8 cellular contexts compared by ENCODE assay signal in genomic region chr11:27362032-27362431, GRCh38.
DNase-seq lines count a peak whose midpoint lies in the region; ATAC-seq lines count a peak whose summit lies in the region.

No MANE protein-coding gene starts in this region.

- peak overlapping the region; percentile 51 for H3K4me3 ChIP-seq in endocrine pancreas (ENCODE audit: control insufficient read depth, insufficient read depth, low read length)
- H3K4me3 ChIP-seq in skeletal muscle cell (ENCODE audit: low read depth, low read length): peak overlapping the region; percentile 86

- no peak for DNase-seq in T-helper 2 cell treated with Interferon-gamma antibody and Interleukin-4, amounts not matched to agents 5 μg/mL and 100 μg/mL, for 36 hours (ENCODE audit: low spot score)
- DNase-seq in T-helper 2 cell (no peak), RKO (ENCODE audit: low spot score) (peak; percentile 18), skeletal muscle cell (ENCODE audit: low read depth) (no peak), caudate nucleus (lab: John Stamatoyannopoulos, UW) (no peak), NCI-H510A treated with DMSO at 0.1 percent for 48 hours (lab: John Stamatoyannopoulos, UW) (no peak)

- H3K4me3 Mint-ChIP-seq in T-helper 2 cell treated with Interferon-gamma antibody and Interleukin-4, amounts not matched to agents 5 μg/mL and 100 μg/mL, for 36 hours: peak overlapping the region; percentile 94

- no peak for ATAC-seq in HG03469 (IDR thresholded peaks at IDR 0.05; ENCODE audit: unreplicated experiment)

- no peaks in the 10 kb centered on the region for H3K27me3 ChIP-seq in endocrine pancreas (ENCODE audit: control insufficient read depth, insufficient read depth, low read length)

- peaks cover 17% of the 10 kb centered on the region for H3K4me1 ChIP-seq in endocrine pancreas (ENCODE audit: control insufficient read depth, insufficient read depth, low read length)

- no peaks in the 10 kb centered on the region for H3K27me3 Mint-ChIP-seq in T-helper 2 cell treated with Interferon-gamma antibody and Interleukin-4, amounts not matched to agents 5 μg/mL and 100 μg/mL, for 36 hours (ENCODE audit: low read depth)

- no peaks in the 10 kb centered on the region for H3K9me3 ChIP-seq in endocrine pancreas (ENCODE audit: control insufficient read depth, low read length)

- no peak overlapping the region for H3K27ac Mint-ChIP-seq in T-helper 2 cell treated with Interferon-gamma antibody and Interleukin-4, amounts not matched to agents 5 μg/mL and 100 μg/mL, for 36 hours

- H3K9me3 Mint-ChIP-seq in T-helper 2 cell treated with Interferon-gamma antibody and Interleukin-4, amounts not matched to agents 5 μg/mL and 100 μg/mL, for 36 hours: no peaks in the 10 kb centered on the region

- H3K36me3 Mint-ChIP-seq in T-helper 2 cell treated with Interferon-gamma antibody and Interleukin-4, amounts not matched to agents 5 μg/mL and 100 μg/mL, for 36 hours (ENCODE audit: low read depth): no peaks in the 10 kb centered on the region

- no peak overlapping the region for H3K27ac ChIP-seq in caudate nucleus (ENCODE audit: low read depth, low read length)

- no peaks in the 10 kb centered on the region for H3K36me3 ChIP-seq in endocrine pancreas (ENCODE audit: control insufficient read depth, insufficient read depth, low read length)

- H3K9ac ChIP-seq in endocrine pancreas (ENCODE audit: control insufficient read depth, insufficient read depth, low read length): no peak overlapping the region

- peaks cover 17% of the 10 kb centered on the region for H3K4me1 Mint-ChIP-seq in T-helper 2 cell treated with Interferon-gamma antibody and Interleukin-4, amounts not matched to agents 5 μg/mL and 100 μg/mL, for 36 hours (ENCODE audit: low read depth)
